In the genomic region with DNA sequence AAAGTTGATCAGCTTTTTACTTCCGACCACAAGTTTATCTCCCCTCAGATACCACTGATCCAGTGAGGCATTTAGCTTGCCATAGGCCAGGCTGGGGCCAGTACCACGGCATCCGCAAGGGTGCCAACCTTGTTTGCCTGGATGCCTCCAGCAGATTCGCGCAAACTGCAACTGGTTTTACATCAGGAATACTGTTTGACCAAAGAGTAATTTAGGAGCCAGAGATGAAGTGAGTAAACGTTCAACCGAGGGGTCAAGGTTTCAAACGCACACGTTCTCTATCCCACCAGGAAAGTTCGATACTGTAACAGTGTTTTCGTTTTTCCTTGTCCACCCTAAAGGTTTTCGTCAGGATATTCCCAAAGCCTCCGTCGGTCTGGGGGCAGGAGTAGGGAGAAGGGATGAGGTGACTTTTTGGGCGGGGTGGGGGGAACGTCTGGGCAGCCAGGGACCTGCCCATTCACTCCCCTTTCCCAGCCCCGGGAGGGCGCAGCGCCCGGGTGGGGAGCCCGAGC, we compare ENCODE assay signal across 7 cellular contexts. TPM values are rescaled to one million over a fixed set of nuclear protein-coding genes. Genes with fewer than 3 reads are reported as not detected.
DNase-seq lines count a peak whose midpoint lies in the region; ATAC-seq and TF ChIP-seq lines count a peak whose summit lies in the region.

A gene with protein sequence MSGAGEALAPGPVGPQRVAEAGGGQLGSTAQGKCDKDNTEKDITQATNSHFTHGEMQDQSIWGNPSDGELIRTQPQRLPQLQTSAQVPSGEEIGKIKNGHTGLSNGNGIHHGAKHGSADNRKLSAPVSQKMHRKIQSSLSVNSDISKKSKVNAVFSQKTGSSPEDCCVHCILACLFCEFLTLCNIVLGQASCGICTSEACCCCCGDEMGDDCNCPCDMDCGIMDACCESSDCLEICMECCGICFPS (plus strand): TSS at position 459 of the 515 bp plus-strand sequence. CDS start 940 bp downstream, outside the sequence.

- peaks cover 54 to 66% (median 57%) of the 10 kb centered on the region in 3 donors for H3K4me1 Mint-ChIP-seq in IgD-negative memory B cell
- H3K4me1 Mint-ChIP-seq in activated CD8-positive, alpha-beta memory T cell treated with anti-CD3 and anti-CD28 coated beads, Interleukin-2, amount 10 ng/mL, durations not matched to agents 7 days and 5 days, result peaks cover 50% of the 10 kb centered on the region
- peaks cover 46 to 59% of the 10 kb centered on the region in 2 donors for H3K4me1 Mint-ChIP-seq in natural killer cell treated with Interleukin-12 subunit alpha and Interleukin-12 subunit beta and Interleukin-15 and Interleukin-18, amount 100 ng/mL, for 72 hours (ENCODE audit: low read depth in 2 of 2)

- no peaks in the 10 kb centered on the region for H3K9me3 Mint-ChIP-seq in IgD-negative memory B cell
- H3K9me3 Mint-ChIP-seq in activated CD8-positive, alpha-beta memory T cell treated with anti-CD3 and anti-CD28 coated beads, Interleukin-2, amount 10 ng/mL, durations not matched to agents 7 days and 5 days (ENCODE audit: low read depth), result no peaks in the 10 kb centered on the region
- H3K9me3 Mint-ChIP-seq in natural killer cell treated with Interleukin-12 subunit alpha and Interleukin-12 subunit beta and Interleukin-15 and Interleukin-18, amount 100 ng/mL, for 72 hours, result no peaks in the 10 kb centered on the region

- H3K4me3 Mint-ChIP-seq in IgD-negative memory B cell, result peak within 1 kb of the TSS; percentile 94 to 96 (median 94)
- H3K4me3 Mint-ChIP-seq in activated CD8-positive, alpha-beta memory T cell treated with anti-CD3 and anti-CD28 coated beads, Interleukin-2, amount 10 ng/mL, durations not matched to agents 7 days and 5 days, result peak within 1 kb of the TSS; percentile 85
- H3K4me3 Mint-ChIP-seq in natural killer cell treated with Interleukin-12 subunit alpha and Interleukin-12 subunit beta and Interleukin-15 and Interleukin-18, amount 100 ng/mL, for 72 hours, result peak within 1 kb of the TSS; percentile 99

- peak within 1 kb of the TSS; percentile 82 to 95 (median 91) for H3K27ac Mint-ChIP-seq in IgD-negative memory B cell
- H3K27ac Mint-ChIP-seq in activated CD8-positive, alpha-beta memory T cell treated with anti-CD3 and anti-CD28 coated beads, Interleukin-2, amount 10 ng/mL, durations not matched to agents 7 days and 5 days, result peak within 1 kb of the TSS; percentile 96
- H3K27ac Mint-ChIP-seq in natural killer cell treated with Interleukin-12 subunit alpha and Interleukin-12 subunit beta and Interleukin-15 and Interleukin-18, amount 100 ng/mL, for 72 hours, result peak within 1 kb of the TSS; percentile 99 to 100

- H3K36me3 Mint-ChIP-seq in IgD-negative memory B cell, result peaks cover 2% of the 10 kb centered on the region
- peaks cover 18% of the 10 kb centered on the region for H3K36me3 Mint-ChIP-seq in activated CD8-positive, alpha-beta memory T cell treated with anti-CD3 and anti-CD28 coated beads, Interleukin-2, amount 10 ng/mL, durations not matched to agents 7 days and 5 days
- peaks cover 4% of the 10 kb centered on the region for H3K36me3 Mint-ChIP-seq in natural killer cell treated with Interleukin-12 subunit alpha and Interleukin-12 subunit beta and Interleukin-15 and Interleukin-18, amount 100 ng/mL, for 72 hours

- no peak for ATAC-seq in activated CD8-positive, alpha-beta memory T cell treated with anti-CD3 and anti-CD28 coated beads, Interleukin-2, amount 10 ng/mL, durations not matched to agents 7 days and 5 days
- no peak for ATAC-seq in natural killer cell treated with Interleukin-12 subunit alpha and Interleukin-12 subunit beta and Interleukin-15 and Interleukin-18, amount 100 ng/mL, for 72 hours
- ATAC-seq in HG03565 (IDR thresholded peaks at IDR 0.05; ENCODE audit: unreplicated experiment), result no peak
- ATAC-seq in HG02884 (IDR thresholded peaks at IDR 0.05; ENCODE audit: unreplicated experiment), result no peak

- DNase-seq in activated CD8-positive, alpha-beta memory T cell treated with anti-CD3 and anti-CD28 coated beads, Interleukin-2, amount 10 ng/mL, durations not matched to agents 7 days and 5 days, result peak; percentile 57
- DNase-seq in fibroblast of gingiva (ENCODE audit: low read depth) (peak; percentile 33), GM10266 (ENCODE audit: extremely low spot score) (no peak)
- no peak for DNase-seq in natural killer cell treated with Interleukin-12 subunit alpha and Interleukin-12 subunit beta and Interleukin-15 and Interleukin-18, amount 100 ng/mL, for 72 hours (ENCODE audit: low spot score)

- TF ChIP-seq CTCF in GM10266 (IDR thresholded peaks at IDR 0.05; ENCODE audit: control insufficient read depth, insufficient read depth, low read depth, missing control alignments), result no peak

- CTCF ChIA-PET in activated CD8-positive, alpha-beta memory T cell treated with anti-CD3 and anti-CD28 coated beads, Interleukin-2, amount 10 ng/mL, durations not matched to agents 7 days and 5 days (lab: Charles Lee), result interaction anchor here (0.6 to 1.4 kb wide), 3 partner anchors 12 to 56 kb away, joined by 3 to 4 read pairs (median 3); no protein-coding TSS in a partner anchor

- H3K27me3 Mint-ChIP-seq in IgD-negative memory B cell, result no peaks in the 10 kb centered on the region
- no peaks in the 10 kb centered on the region for H3K27me3 Mint-ChIP-seq in activated CD8-positive, alpha-beta memory T cell treated with anti-CD3 and anti-CD28 coated beads, Interleukin-2, amount 10 ng/mL, durations not matched to agents 7 days and 5 days
- H3K27me3 Mint-ChIP-seq in natural killer cell treated with Interleukin-12 subunit alpha and Interleukin-12 subunit beta and Interleukin-15 and Interleukin-18, amount 100 ng/mL, for 72 hours, result no peaks in the 10 kb centered on the region

RNA-seq across cellular contexts. Expression of the gene that starts here (rescaled TPM):
- polyA plus RNA-seq in IgD-negative memory B cell, result 55.1 TPM
- 10 to 100 TPM; 58.0 to 84.1 TPM for total RNA-seq in activated CD8-positive, alpha-beta memory T cell treated with anti-CD3 and anti-CD28 coated beads, Interleukin-2, amount 10 ng/mL, durations not matched to agents 7 days and 5 days
- total RNA-seq in natural killer cell treated with Interleukin-12 subunit alpha and Interleukin-12 subunit beta and Interleukin-15 and Interleukin-18, amount 100 ng/mL, for 72 hours, result 100 to 1,000 TPM in 1 of 2 donors, 10 to 100 TPM in 1; 67.0 to 109 TPM

Comparison
In these comparisons a context has a peak if more than half of its experiments do, and no peak if none do; other contexts are left out.
1. DNase-seq: peak in activated CD8-positive, alpha-beta memory T cell treated with anti-CD3 and anti-CD28 coated beads, Interleukin-2, amount 10 ng/mL, durations not matched to agents 7 days and 5 days (single experiment) and fibroblast of gingiva (single experiment); none in natural killer cell treated with Interleukin-12 subunit alpha and Interleukin-12 subunit beta and Interleukin-15 and Interleukin-18, amount 100 ng/mL, for 72 hours (single experiment) and GM10266 (single experiment).
2. Peak in every context shown above with its lines, with median percentiles within 50 percentile points of each other: H3K27ac Mint-ChIP-seq and H3K4me3 Mint-ChIP-seq.